8 cellular contexts compared by ENCODE assay signal in the genomic region with DNA sequence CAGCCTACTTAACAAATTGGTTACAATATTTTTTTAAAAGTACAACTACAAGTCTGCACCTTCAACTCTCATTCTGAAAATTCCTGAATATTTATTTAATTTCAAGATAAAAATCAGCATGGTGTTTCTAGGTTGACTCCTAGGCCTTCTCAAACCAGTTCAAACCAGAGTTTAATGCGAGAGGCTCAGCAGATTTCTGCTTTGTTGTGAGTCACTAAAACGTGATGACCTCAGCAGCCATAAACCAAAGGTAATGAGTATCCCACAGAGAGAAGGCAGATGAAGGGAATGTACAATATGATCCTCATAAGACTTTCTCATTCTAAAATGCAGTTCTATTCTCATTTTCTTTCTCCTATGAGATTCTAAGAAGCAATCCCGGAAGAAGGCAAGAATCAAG. TPM values are rescaled to one million over a fixed set of nuclear protein-coding genes. Genes with fewer than 3 reads are reported as not detected.
DNase-seq lines count a peak whose midpoint lies in the region; ATAC-seq and TF ChIP-seq lines count a peak whose summit lies in the region.

No MANE protein-coding gene starts in this region.

- H3K4me3 Mint-ChIP-seq in activated T-cell treated with anti-CD3 and anti-CD28 coated beads, Interleukin-2, amount 50 U/mL, for 4 hours, result peak overlapping the region; percentile 92

- no peak for TF ChIP-seq CTCF in spleen (IDR thresholded peaks at IDR 0.05 in 8 of 11, conservative IDR thresholded peaks at IDR 0.05 in 3 of 11)

- TF ChIP-seq POLR2A in spleen (IDR thresholded peaks at IDR 0.05), result no peak

- peaks cover 4 to 50% (median 30%) of the 10 kb centered on the region in 6 donors for H3K36me3 ChIP-seq in spleen

- H3K27me3 Mint-ChIP-seq in activated T-cell treated with anti-CD3 and anti-CD28 coated beads, Interleukin-2, amount 50 U/mL, for 4 hours (ENCODE audit: low read depth), result no peaks in the 10 kb centered on the region

- H3K36me3 Mint-ChIP-seq in activated T-cell treated with anti-CD3 and anti-CD28 coated beads, Interleukin-2, amount 50 U/mL, for 4 hours (ENCODE audit: insufficient read depth), result peaks cover 13% of the 10 kb centered on the region

- no peaks in the 10 kb centered on the region for H3K9me3 Mint-ChIP-seq in activated T-cell treated with anti-CD3 and anti-CD28 coated beads, Interleukin-2, amount 50 U/mL, for 4 hours

- H3K27me3 ChIP-seq in spleen (replicated peaks in 1 of 7), result no peaks in the 10 kb centered on the region

- no peaks in the 10 kb centered on the region for H3K9me3 ChIP-seq in spleen

- peak; percentile 24 to 30 for ATAC-seq in activated T-cell treated with anti-CD3 and anti-CD28 coated beads, Interleukin-2, amount 50 U/mL, for 4 hours
- ATAC-seq in GM19463 (IDR thresholded peaks at IDR 0.05; ENCODE audit: unreplicated experiment) (no peak), HG03457 (IDR thresholded peaks at IDR 0.05; ENCODE audit: unreplicated experiment) (no peak)

- DNase-seq in NCI-H2081 (lab: John Stamatoyannopoulos, UW) (peak; percentile 41 to 73), NCI-H2081 treated with DMSO at 0.1 percent for 48 hours (lab: John Stamatoyannopoulos, UW) (no peak), NCI-H146 (lab: John Stamatoyannopoulos, UW) (peak; percentile 61), glomerular endothelial cell (ENCODE audit: extremely low read depth, low read depth, low spot score) (peak; percentile 29), spleen (no peak)
- no peak for DNase-seq in activated T-cell treated with anti-CD3 and anti-CD28 coated beads, Interleukin-2, amount 50 U/mL, for 4 hours

- H3K4me1 Mint-ChIP-seq in activated T-cell treated with anti-CD3 and anti-CD28 coated beads, Interleukin-2, amount 50 U/mL, for 4 hours (ENCODE audit: low read depth), result peaks cover 25% of the 10 kb centered on the region

- peaks cover 16 to 50% (median 39%) of the 10 kb centered on the region in 6 donors for H3K4me1 ChIP-seq in spleen

- WGBS in spleen, 5 donors, result 43 to 63% (median 55%) methylated on average over 3 of the region's 3 CpGs

- peak overlapping the region in 6 of 8 donors; percentile 75 to 90 (median 87) for H3K4me3 ChIP-seq in spleen

- peak overlapping the region in 2 of 8 donors; percentile 86 to 88 for H3K27ac ChIP-seq in spleen

- intact Hi-C loops in spleen (cut with DNase I; ENCODE audit: low total_unique reads), result loop anchor here (10.0 kb wide), 1 partner anchor 75 kb away; a partner anchor contains a TSS

RNA-seq across cellular contexts. Expression of a gene that starts 1.5 kb away (rescaled TPM):
- total RNA-seq in activated T-cell treated with anti-CD3 and anti-CD28 coated beads, Interleukin-2, amount 50 U/mL, for 4 hours, result 10 to 100 TPM; 42.9 to 46.3 (median 44.6) TPM
- 25.4 and 27.7 TPM in 2 replicates for total RNA-seq in glomerular endothelial cell
- 10 to 100 TPM; 24.9 to 38.4 (median 30.0) TPM for total RNA-seq in spleen
- polyA plus RNA-seq in spleen, result 1 to 10 TPM; 8.2 to 9.3 (median 8.7) TPM

RNA-seq across cellular contexts. Expression of a gene that starts 15.1 kb away (rescaled TPM):
- not detected for total RNA-seq in activated T-cell treated with anti-CD3 and anti-CD28 coated beads, Interleukin-2, amount 50 U/mL, for 4 hours
- total RNA-seq in glomerular endothelial cell (not detected in 2 replicates), spleen (not detected)
- under 1 TPM; 0.03 to 0.13 (median 0.05) TPM for polyA plus RNA-seq in spleen

Comparison
In these comparisons a context has a peak if more than half of its experiments do, and no peak if none do; other contexts are left out.
1. DNase-seq: peak in NCI-H2081 (2 of 2), NCI-H146 (single experiment) and glomerular endothelial cell (single experiment); none in NCI-H2081 treated with DMSO at 0.1 percent for 48 hours (single experiment), activated T-cell treated with anti-CD3 and anti-CD28 coated beads, Interleukin-2, amount 50 U/mL, for 4 hours (single experiment) and spleen (single experiment).
2. ATAC-seq: peak in activated T-cell treated with anti-CD3 and anti-CD28 coated beads, Interleukin-2, amount 50 U/mL, for 4 hours (2 of 2); none in GM19463 (single experiment) and HG03457 (single experiment).